17 cellular contexts compared by ENCODE assay signal in genomic region chr3:13224967-13225366, GRCh38.
DNase-seq lines count a peak whose midpoint lies in the region; ATAC-seq and TF ChIP-seq lines count a peak whose summit lies in the region.
"Had no signal": no experiment of that assay in that cellular context is flagged by ENCODE, and none has a peak within 500 bp of the region (broad histone marks: within the 10 kb centered on the region; RNA-seq: fewer than 3 reads in every experiment).

No MANE protein-coding gene starts in this region.

- POLR2A ChIA-PET in PC-9 (lab: Charles Lee; ENCODE audit: unreplicated experiment): no interaction called here

- no peak overlapping the region for H3K27ac ChIP-seq in PC-9
- H3K27ac ChIP-seq: GM23248, HL-60 had no signal

- no peak overlapping the region for H3K4me3 Mint-ChIP-seq in nephron progenitor cell
- H3K4me3 Mint-ChIP-seq: CD14-positive monocyte; CD4-positive, alpha-beta memory T cell; IgD-negative memory B cell had no signal

- peak; percentile 5 for TF ChIP-seq CTCF in nephron progenitor cell (IDR thresholded peaks at IDR 0.05)
- no peak for TF ChIP-seq CTCF in PC-9 (conservative IDR thresholded peaks at IDR 0.05)

- H3K9me3 ChIP-seq in PC-9 (ENCODE audit: insufficient read depth, low read depth): no peaks in the 10 kb centered on the region
- H3K9me3 ChIP-seq: HAP-1 had no signal

- DNase-seq in HuH-7 (ENCODE audit: low spot score): peak; percentile 61
- DNase-seq in left lobe of liver (ENCODE audit: low spot score): peak; percentile 62
- no peak for DNase-seq in nephron progenitor cell
- DNase-seq in NCI-H1436 (lab: John Stamatoyannopoulos, UW): no peak
- DNase-seq in PC-9: no peak
- DNase-seq in A172 (ENCODE audit: low spot score): no peak
- DNase-seq: AML-193; CD4-positive, alpha-beta memory T cell; DMS153; DMS79; GDM1; GM23248 had no signal

- peaks cover 26% of the 10 kb centered on the region for H3K4me1 ChIP-seq in PC-9 (replicated peaks; ENCODE audit: insufficient read depth)
- H3K4me1 ChIP-seq: HAP-1 had no signal

- ATAC-seq in left lobe of liver (peak; percentile 59), HG03095 (IDR thresholded peaks at IDR 0.05; ENCODE audit: unreplicated experiment) (no peak)

- H3K79me2 ChIP-seq in PC-9 (ENCODE audit: low read depth): no peaks in the 10 kb centered on the region

- no peak overlapping the region for H3K4me2 ChIP-seq in PC-9

- H3K36me3 ChIP-seq in PC-9 (ENCODE audit: low read depth): no peaks in the 10 kb centered on the region
- H3K36me3 ChIP-seq: HAP-1 had no signal

- no peak overlapping the region for H2AFZ ChIP-seq in PC-9
- H2AFZ ChIP-seq: GM23248 had no signal

- no peaks in the 10 kb centered on the region for H4K20me1 ChIP-seq in PC-9 (ENCODE audit: insufficient read depth)

- no TSS peak for BruUV-seq in PC-9 (replicated peaks; lab: Mats Ljungman, UMichigan)

- H3K27me3 Mint-ChIP-seq in nephron progenitor cell (ENCODE audit: low read depth, poor library complexity): peaks cover 29% of the 10 kb centered on the region

- intact Hi-C loops in PC-9 (cut with micrococcal nuclease; ENCODE audit: unreplicated experiment): no loop called here

- H3K9me3 Mint-ChIP-seq in nephron progenitor cell: no peaks in the 10 kb centered on the region
- H3K9me3 Mint-ChIP-seq: CD4-positive, alpha-beta memory T cell; IgD-negative memory B cell had no signal

- no peak overlapping the region for H3K27ac Mint-ChIP-seq in nephron progenitor cell
- H3K27ac Mint-ChIP-seq: CD14-positive monocyte; CD4-positive, alpha-beta memory T cell; IgD-negative memory B cell had no signal

- peaks cover 40% of the 10 kb centered on the region for H3K4me1 Mint-ChIP-seq in nephron progenitor cell

- H3F3A ChIP-seq in PC-9 (ENCODE audit: insufficient read depth, low read depth): peaks cover 9% of the 10 kb centered on the region

- H3K9me2 ChIP-seq in PC-9 (ENCODE audit: insufficient read depth): no peaks in the 10 kb centered on the region

- no peaks in the 10 kb centered on the region for H3K27me3 ChIP-seq in PC-9 (ENCODE audit: insufficient read depth, low read depth)

- no peak overlapping the region for H3K4me3 ChIP-seq in PC-9
- H3K4me3 ChIP-seq: GM23248, HAP-1 had no signal

- no peaks in the 10 kb centered on the region for H3K36me3 Mint-ChIP-seq in nephron progenitor cell (ENCODE audit: low read depth)
- H3K36me3 Mint-ChIP-seq: CD14-positive monocyte; CD4-positive, alpha-beta memory T cell; IgD-negative memory B cell had no signal

- CTCF ChIA-PET in PC-9 (lab: Charles Lee): no interaction called here

Comparison
In these comparisons a context has a peak if more than half of its experiments do, and no peak if none do; other contexts are left out.
1. DNase-seq: peak in HuH-7 (single experiment) and left lobe of liver (single experiment); none in nephron progenitor cell (single experiment), NCI-H1436 (single experiment), PC-9 (0 of 2) and A172 (single experiment).